In genomic region chr14:52090936-52091335, GRCh38 we compare ENCODE assay signal across 30 cellular contexts. TPM values are rescaled to one million over a fixed set of nuclear protein-coding genes. Genes with fewer than 3 reads are reported as not detected.
"Had no signal": no experiment of that assay in that cellular context is flagged by ENCODE, and none has a peak within 500 bp of the region (broad histone marks: within the 10 kb centered on the region; RNA-seq: fewer than 3 reads in every experiment).

No MANE protein-coding gene starts in this region.

- H3K27me3 Mint-ChIP-seq: activated naive CD8-positive, alpha-beta T cell had no signal

- DNase-seq: activated B cell treated with CpG ODN at 0.5 μM for 24 hours; activated CD4-positive, alpha-beta T cell treated with anti-CD3 and anti-CD28 coated beads for 48 hours; activated CD4-positive, alpha-beta T cell treated with anti-CD3 and anti-CD28 coated beads, Interleukin-2, amount 50 U/mL, for 1 hour; activated CD4-positive, alpha-beta T cell treated with anti-CD3 and anti-CD28 coated beads, Interleukin-2, amount 50 U/mL, for 48 hours; activated CD8-positive, alpha-beta memory T cell treated with anti-CD3 and anti-CD28 coated beads for 24 hours; activated CD8-positive, alpha-beta T cell treated with anti-CD3 and anti-CD28 coated beads for 36 hours; activated gamma-delta T cell; activated naive CD4-positive, alpha-beta T cell; activated naive CD4-positive, alpha-beta T cell treated with anti-CD3 and anti-CD28 coated beads, Interleukin-2, amount 50 U/mL, for 16 hours; activated T-cell treated with anti-CD3 and anti-CD28 coated beads, Interleukin-2, amount 50 U/mL, for 4 hours; amniotic stem cell; anterior cingulate cortex; brain microvascular endothelial cell; cortex of kidney; dermis blood vessel endothelial cell; effector CD4-positive, alpha-beta T cell; effector memory CD8-positive, alpha-beta T cell; erythroblast; esophagus squamous epithelium; foreskin melanocyte; T-helper 1 cell; T-helper 17 cell; T1000; WERI-Rb-1 had no signal

- H3K4me3 ChIP-seq: esophagus squamous epithelium, gastroesophageal sphincter had no signal

- H3K4me1 Mint-ChIP-seq: activated B cell treated with CpG ODN at 0.5 μM for 24 hours; central memory CD8-positive, alpha-beta T cell; T-helper 17 cell had no signal

- H3K27ac Mint-ChIP-seq: activated B cell treated with CpG ODN at 0.5 μM for 24 hours; activated CD8-positive, alpha-beta T cell treated with anti-CD3 and anti-CD28 coated beads for 36 hours; activated naive CD8-positive, alpha-beta T cell; activated T-helper 2 cell treated with anti-CD3 and anti-CD28 coated beads, Interferon-gamma antibody, Interleukin-2, Interleukin-4, amounts not matched to agents 10 μg/mL and 5 μg/mL and 100 μg/mL, durations not matched to agents 14 hours and 24 hours and 36 hours; effector memory CD8-positive, alpha-beta T cell; T-helper 17 cell; T-helper 2 cell treated with Interferon-gamma antibody and Interleukin-4, amounts not matched to agents 5 μg/mL and 100 μg/mL, for 36 hours had no signal

- H3K4me1 ChIP-seq: esophagus squamous epithelium, gastroesophageal sphincter had no signal

- H3K9me3 Mint-ChIP-seq: activated B cell treated with CpG ODN at 0.5 μM for 24 hours; activated CD8-positive, alpha-beta T cell treated with anti-CD3 and anti-CD28 coated beads for 36 hours; activated T-cell treated with anti-CD3 and anti-CD28 coated beads, Interleukin-2, amount 50 U/mL, for 4 hours; activated T-helper 2 cell treated with anti-CD3 and anti-CD28 coated beads, Interferon-gamma antibody, Interleukin-2, Interleukin-4, amounts not matched to agents 10 μg/mL and 5 μg/mL and 100 μg/mL, durations not matched to agents 14 hours and 24 hours and 36 hours; central memory CD8-positive, alpha-beta T cell; effector memory CD8-positive, alpha-beta T cell; T-helper 2 cell treated with Interferon-gamma antibody and Interleukin-4, amounts not matched to agents 5 μg/mL and 100 μg/mL, for 36 hours had no signal

- ATAC-seq: activated CD4-positive, CD25-positive, alpha-beta regulatory T cell treated with anti-CD3 and anti-CD28 coated beads, Interleukin-2, amount 50 U/mL, for 24 hours; activated CD8-positive, alpha-beta T cell treated with anti-CD3 and anti-CD28 coated beads for 36 hours; activated T-cell treated with anti-CD3 and anti-CD28 coated beads, Interleukin-2, amount 50 U/mL, for 4 hours; effector memory CD8-positive, alpha-beta T cell; gastroesophageal sphincter; T-helper 17 cell had no signal

- H3K36me3 Mint-ChIP-seq: activated naive CD8-positive, alpha-beta T cell had no signal

- H3K4me3 Mint-ChIP-seq: activated B cell treated with CpG ODN at 0.5 μM for 24 hours; activated CD8-positive, alpha-beta T cell treated with anti-CD3 and anti-CD28 coated beads for 36 hours; activated naive CD8-positive, alpha-beta T cell; activated T-cell treated with anti-CD3 and anti-CD28 coated beads, Interleukin-2, amount 50 U/mL, for 4 hours; central memory CD8-positive, alpha-beta T cell; effector memory CD8-positive, alpha-beta T cell; T-helper 17 cell; T-helper 2 cell treated with Interferon-gamma antibody and Interleukin-4, amounts not matched to agents 5 μg/mL and 100 μg/mL, for 36 hours had no signal

- H3K36me3 ChIP-seq: brain microvascular endothelial cell, esophagus squamous epithelium, gastroesophageal sphincter, WERI-Rb-1 had no signal

- H3K9me3 ChIP-seq: esophagus squamous epithelium, gastroesophageal sphincter had no signal

- H3K27ac ChIP-seq: brain microvascular endothelial cell, esophagus squamous epithelium, gastroesophageal sphincter, WERI-Rb-1 had no signal

- H3K27me3 ChIP-seq: brain microvascular endothelial cell, gastroesophageal sphincter had no signal

RNA-seq across cellular contexts. Expression of gene NID2, which starts 22.1 kb away (rescaled TPM):
- total RNA-seq: activated B cell treated with CpG ODN at 0.5 μM for 24 hours had no signal
